ENCODE assay signal across 8 cellular contexts in genomic region chr1:219460561-219461511, GRCh38.
DNase-seq lines count a peak whose midpoint lies in the region; ATAC-seq lines count a peak whose summit lies in the region.
"Had no signal": no experiment of that assay in that cellular context is flagged by ENCODE, and none has a peak within 500 bp of the region (broad histone marks: within the 10 kb centered on the region; RNA-seq: fewer than 3 reads in every experiment).

No MANE protein-coding gene starts in this region.

- ATAC-seq in GM19025 (IDR thresholded peaks at IDR 0.05; ENCODE audit: low read depth, unreplicated experiment) (peak; percentile 65), HG02973 (IDR thresholded peaks at IDR 0.05; ENCODE audit: unreplicated experiment) (peak; percentile 71)

- DNase-seq in SKM-1 treated with dmso at 0.1 percent for 144 hours (lab: John Stamatoyannopoulos, UW; ENCODE audit: unreplicated experiment) (peak; percentile 100), amniotic stem cell (lab: John Stamatoyannopoulos, UW) (no peak), ACHN (no peak), NCI-H1694 (lab: John Stamatoyannopoulos, UW) (no peak)
- DNase-seq: upper lobe of left lung had no signal

- in situ Hi-C loops in ACHN (cut with HindIII; ENCODE audit: low pct_ligation_motif_present, low pct_unique_long_range_greater_than_20kb, low sequenced_read_pairs), result no loop called here

- H3K4me3 ChIP-seq in skin epidermis, result no peak overlapping the region
- H3K4me3 ChIP-seq: upper lobe of left lung had no signal

- peak overlapping the region in 20 of 21 experiments; percentile 5 to 87 (median 68) for H3K27ac ChIP-seq in skin epidermis
